In the genomic region with DNA sequence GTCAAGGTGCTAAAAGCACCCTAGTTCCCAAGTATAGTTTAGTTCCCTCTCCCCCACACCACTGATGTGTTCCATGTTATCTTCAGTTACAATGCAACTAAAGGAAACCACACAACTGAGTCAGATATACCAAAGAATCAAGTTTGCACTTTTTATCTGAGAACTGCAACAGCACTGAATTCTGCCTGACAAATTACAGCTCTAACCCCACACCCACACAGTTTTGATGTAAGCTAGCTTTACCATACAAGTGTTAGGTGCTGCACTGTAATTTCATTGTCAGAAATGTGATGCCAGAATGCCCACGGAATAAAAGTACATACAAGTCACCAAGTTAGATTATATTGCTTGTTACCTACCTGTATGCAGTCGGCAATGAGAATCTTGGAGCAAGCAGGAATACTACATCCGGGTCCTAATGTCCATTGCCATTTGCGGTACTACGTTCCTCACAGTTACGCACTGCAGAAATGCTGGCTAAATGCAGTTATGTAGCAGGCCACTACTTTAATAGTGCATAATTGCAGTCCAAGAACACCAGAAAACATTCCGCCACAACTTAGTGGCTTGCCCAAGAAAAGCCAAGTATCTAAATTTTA, we compare ENCODE assay signal across 3 cellular contexts.
TF ChIP-seq lines count a peak whose summit lies in the region.

No MANE protein-coding gene starts in this region.

TF ChIP-seq in HepG2, 621 proteins besides CTCF, POLR2A, EP300 and RAD21:
- TF ChIP-seq IKZF1 (IDR thresholded peaks at IDR 0.05), result no peak
- TF ChIP-seq RBM22 (optimal IDR thresholded peaks at IDR 0.05; ENCODE audit: low read length), result peak; percentile 95
- 0 out of 2 replicates have a peak, but pooled peaks have one; percentile 11 for TF ChIP-seq MBD4 (IDR thresholded peaks at IDR 0.05; ENCODE audit: borderline replicate concordance, low read length)
- no peak for TF ChIP-seq CREB1 (IDR thresholded peaks at IDR 0.05)
- peak; percentile 47; the same call in 1 of the 2 replicates for TF ChIP-seq CREB1 (CRISPR knock-in tag; IDR thresholded peaks at IDR 0.05)
- TF ChIP-seq, protein P1, sequence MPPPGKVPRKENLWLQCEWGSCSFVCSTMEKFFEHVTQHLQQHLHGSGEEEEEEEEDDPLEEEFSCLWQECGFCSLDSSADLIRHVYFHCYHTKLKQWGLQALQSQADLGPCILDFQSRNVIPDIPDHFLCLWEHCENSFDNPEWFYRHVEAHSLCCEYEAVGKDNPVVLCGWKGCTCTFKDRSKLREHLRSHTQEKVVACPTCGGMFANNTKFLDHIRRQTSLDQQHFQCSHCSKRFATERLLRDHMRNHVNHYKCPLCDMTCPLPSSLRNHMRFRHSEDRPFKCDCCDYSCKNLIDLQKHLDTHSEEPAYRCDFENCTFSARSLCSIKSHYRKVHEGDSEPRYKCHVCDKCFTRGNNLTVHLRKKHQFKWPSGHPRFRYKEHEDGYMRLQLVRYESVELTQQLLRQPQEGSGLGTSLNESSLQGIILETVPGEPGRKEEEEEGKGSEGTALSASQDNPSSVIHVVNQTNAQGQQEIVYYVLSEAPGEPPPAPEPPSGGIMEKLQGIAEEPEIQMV (CRISPR knock-in tag; IDR thresholded peaks at IDR 0.05; ENCODE audit: low read depth), result no peak
- peak; percentile 56 for TF ChIP-seq POLR2G (IDR thresholded peaks at IDR 0.05; ENCODE audit: low read depth, low read length)
- no peak for TF ChIP-seq U2AF1 (optimal IDR thresholded peaks at IDR 0.05; ENCODE audit: low read depth, low read length)
- TF ChIP-seq FIP1L1 (IDR thresholded peaks at IDR 0.05; ENCODE audit: borderline replicate concordance, insufficient read depth, low read depth, low read length), result no peak
- peak; percentile 96 for TF ChIP-seq POLR2AphosphoS2 (IDR thresholded peaks at IDR 0.05; ENCODE audit: low read depth, low read length)

TF ChIP-seq in K562, 482 proteins besides CTCF, POLR2A, EP300 and RAD21 (continues in another document):
- TF ChIP-seq CBX3 (IDR thresholded peaks at IDR 0.05; ENCODE audit: borderline replicate concordance in 1 of 2, low read length in 2 of 2) (no peak), TCF3 (CRISPR knock-in tag; IDR thresholded peaks at IDR 0.05) (peak; percentile 86), ZNF324 (CRISPR knock-in tag; IDR thresholded peaks at IDR 0.05) (0 out of 2 replicates have a peak, but pooled peaks have one; percentile 13), U2AF2 (optimal IDR thresholded peaks at IDR 0.05; ENCODE audit: low read depth, low read length) (no peak), ETS2 (tag; IDR thresholded peaks at IDR 0.05; ENCODE audit: borderline replicate concordance, poor library complexity, severe bottlenecking) (no peak), BMI1 (IDR thresholded peaks at IDR 0.05; ENCODE audit: low read length) (no peak), CBFA2T2 (conservative IDR thresholded peaks at IDR 0.05) (peak; percentile 71)
- TF ChIP-seq, protein P2, sequence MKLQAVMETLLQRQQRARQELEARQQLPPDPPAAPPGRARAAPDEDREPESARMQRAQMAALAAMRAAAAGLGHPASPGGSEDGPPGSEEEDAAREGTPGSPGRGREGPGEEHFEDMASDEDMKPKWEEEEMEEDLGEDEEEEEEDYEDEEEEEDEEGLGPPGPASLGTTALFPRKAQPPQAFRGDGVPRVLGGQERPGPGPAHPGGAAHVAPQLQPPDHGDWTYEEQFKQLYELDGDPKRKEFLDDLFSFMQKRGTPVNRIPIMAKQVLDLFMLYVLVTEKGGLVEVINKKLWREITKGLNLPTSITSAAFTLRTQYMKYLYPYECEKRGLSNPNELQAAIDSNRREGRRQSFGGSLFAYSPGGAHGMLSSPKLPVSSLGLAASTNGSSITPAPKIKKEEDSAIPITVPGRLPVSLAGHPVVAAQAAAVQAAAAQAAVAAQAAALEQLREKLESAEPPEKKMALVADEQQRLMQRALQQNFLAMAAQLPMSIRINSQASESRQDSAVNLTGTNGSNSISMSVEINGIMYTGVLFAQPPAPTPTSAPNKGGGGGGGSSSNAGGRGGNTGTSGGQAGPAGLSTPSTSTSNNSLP (IDR thresholded peaks at IDR 0.05; ENCODE audit: borderline replicate concordance, low read depth, low read length), result no peak
- TF ChIP-seq, protein P3, sequence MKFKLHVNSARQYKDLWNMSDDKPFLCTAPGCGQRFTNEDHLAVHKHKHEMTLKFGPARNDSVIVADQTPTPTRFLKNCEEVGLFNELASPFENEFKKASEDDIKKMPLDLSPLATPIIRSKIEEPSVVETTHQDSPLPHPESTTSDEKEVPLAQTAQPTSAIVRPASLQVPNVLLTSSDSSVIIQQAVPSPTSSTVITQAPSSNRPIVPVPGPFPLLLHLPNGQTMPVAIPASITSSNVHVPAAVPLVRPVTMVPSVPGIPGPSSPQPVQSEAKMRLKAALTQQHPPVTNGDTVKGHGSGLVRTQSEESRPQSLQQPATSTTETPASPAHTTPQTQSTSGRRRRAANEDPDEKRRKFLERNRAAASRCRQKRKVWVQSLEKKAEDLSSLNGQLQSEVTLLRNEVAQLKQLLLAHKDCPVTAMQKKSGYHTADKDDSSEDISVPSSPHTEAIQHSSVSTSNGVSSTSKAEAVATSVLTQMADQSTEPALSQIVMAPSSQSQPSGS (CRISPR knock-in tag; IDR thresholded peaks at IDR 0.05), result no peak
- TF ChIP-seq, protein P4, sequence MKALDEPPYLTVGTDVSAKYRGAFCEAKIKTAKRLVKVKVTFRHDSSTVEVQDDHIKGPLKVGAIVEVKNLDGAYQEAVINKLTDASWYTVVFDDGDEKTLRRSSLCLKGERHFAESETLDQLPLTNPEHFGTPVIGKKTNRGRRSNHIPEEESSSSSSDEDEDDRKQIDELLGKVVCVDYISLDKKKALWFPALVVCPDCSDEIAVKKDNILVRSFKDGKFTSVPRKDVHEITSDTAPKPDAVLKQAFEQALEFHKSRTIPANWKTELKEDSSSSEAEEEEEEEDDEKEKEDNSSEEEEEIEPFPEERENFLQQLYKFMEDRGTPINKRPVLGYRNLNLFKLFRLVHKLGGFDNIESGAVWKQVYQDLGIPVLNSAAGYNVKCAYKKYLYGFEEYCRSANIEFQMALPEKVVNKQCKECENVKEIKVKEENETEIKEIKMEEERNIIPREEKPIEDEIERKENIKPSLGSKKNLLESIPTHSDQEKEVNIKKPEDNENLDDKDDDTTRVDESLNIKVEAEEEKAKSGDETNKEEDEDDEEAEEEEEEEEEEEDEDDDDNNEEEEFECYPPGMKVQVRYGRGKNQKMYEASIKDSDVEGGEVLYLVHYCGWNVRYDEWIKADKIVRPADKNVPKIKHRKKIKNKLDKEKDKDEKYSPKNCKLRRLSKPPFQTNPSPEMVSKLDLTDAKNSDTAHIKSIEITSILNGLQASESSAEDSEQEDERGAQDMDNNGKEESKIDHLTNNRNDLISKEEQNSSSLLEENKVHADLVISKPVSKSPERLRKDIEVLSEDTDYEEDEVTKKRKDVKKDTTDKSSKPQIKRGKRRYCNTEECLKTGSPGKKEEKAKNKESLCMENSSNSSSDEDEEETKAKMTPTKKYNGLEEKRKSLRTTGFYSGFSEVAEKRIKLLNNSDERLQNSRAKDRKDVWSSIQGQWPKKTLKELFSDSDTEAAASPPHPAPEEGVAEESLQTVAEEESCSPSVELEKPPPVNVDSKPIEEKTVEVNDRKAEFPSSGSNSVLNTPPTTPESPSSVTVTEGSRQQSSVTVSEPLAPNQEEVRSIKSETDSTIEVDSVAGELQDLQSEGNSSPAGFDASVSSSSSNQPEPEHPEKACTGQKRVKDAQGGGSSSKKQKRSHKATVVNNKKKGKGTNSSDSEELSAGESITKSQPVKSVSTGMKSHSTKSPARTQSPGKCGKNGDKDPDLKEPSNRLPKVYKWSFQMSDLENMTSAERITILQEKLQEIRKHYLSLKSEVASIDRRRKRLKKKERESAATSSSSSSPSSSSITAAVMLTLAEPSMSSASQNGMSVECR (CRISPR knock-in tag; IDR thresholded peaks at IDR 0.05), result no peak
- TF ChIP-seq, protein P5, sequence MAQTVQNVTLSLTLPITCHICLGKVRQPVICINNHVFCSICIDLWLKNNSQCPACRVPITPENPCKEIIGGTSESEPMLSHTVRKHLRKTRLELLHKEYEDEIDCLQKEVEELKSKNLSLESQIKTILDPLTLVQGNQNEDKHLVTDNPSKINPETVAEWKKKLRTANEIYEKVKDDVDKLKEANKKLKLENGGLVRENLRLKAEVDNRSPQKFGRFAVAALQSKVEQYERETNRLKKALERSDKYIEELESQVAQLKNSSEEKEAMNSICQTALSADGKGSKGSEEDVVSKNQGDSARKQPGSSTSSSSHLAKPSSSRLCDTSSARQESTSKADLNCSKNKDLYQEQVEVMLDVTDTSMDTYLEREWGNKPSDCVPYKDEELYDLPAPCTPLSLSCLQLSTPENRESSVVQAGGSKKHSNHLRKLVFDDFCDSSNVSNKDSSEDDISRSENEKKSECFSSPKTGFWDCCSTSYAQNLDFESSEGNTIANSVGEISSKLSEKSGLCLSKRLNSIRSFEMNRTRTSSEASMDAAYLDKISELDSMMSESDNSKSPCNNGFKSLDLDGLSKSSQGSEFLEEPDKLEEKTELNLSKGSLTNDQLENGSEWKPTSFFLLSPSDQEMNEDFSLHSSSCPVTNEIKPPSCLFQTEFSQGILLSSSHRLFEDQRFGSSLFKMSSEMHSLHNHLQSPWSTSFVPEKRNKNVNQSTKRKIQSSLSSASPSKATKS (CRISPR knock-in tag; IDR thresholded peaks at IDR 0.05), result no peak

TF ChIP-seq in HEK293T, 16 proteins besides CTCF, POLR2A, EP300 and RAD21:
- TF ChIP-seq TARDBP (IDR thresholded peaks at IDR 0.05) (no peak), SP1 (IDR thresholded peaks at IDR 0.05) (no peak), FOXM1 (IDR thresholded peaks at IDR 0.05; ENCODE audit: borderline replicate concordance) (no peak), SUZ12 (IDR thresholded peaks at IDR 0.05) (no peak), CTBP1 (IDR thresholded peaks at IDR 0.05; ENCODE audit: borderline replicate concordance) (no peak), L3MBTL2 (conservative IDR thresholded peaks at IDR 0.05) (no peak), LEF1 (IDR thresholded peaks at IDR 0.05; ENCODE audit: borderline replicate concordance) (no peak), ZNF384 (IDR thresholded peaks at IDR 0.05) (no peak), FOXA1 (IDR thresholded peaks at IDR 0.05) (no peak), HDGF (IDR thresholded peaks at IDR 0.05; ENCODE audit: borderline replicate concordance) (no peak), ELF4 (IDR thresholded peaks at IDR 0.05) (no peak)
- TF ChIP-seq, protein P6, sequence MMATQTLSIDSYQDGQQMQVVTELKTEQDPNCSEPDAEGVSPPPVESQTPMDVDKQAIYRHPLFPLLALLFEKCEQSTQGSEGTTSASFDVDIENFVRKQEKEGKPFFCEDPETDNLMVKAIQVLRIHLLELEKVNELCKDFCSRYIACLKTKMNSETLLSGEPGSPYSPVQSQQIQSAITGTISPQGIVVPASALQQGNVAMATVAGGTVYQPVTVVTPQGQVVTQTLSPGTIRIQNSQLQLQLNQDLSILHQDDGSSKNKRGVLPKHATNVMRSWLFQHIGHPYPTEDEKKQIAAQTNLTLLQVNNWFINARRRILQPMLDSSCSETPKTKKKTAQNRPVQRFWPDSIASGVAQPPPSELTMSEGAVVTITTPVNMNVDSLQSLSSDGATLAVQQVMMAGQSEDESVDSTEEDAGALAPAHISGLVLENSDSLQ (IDR thresholded peaks at IDR 0.05), result no peak
